In the genomic region with DNA sequence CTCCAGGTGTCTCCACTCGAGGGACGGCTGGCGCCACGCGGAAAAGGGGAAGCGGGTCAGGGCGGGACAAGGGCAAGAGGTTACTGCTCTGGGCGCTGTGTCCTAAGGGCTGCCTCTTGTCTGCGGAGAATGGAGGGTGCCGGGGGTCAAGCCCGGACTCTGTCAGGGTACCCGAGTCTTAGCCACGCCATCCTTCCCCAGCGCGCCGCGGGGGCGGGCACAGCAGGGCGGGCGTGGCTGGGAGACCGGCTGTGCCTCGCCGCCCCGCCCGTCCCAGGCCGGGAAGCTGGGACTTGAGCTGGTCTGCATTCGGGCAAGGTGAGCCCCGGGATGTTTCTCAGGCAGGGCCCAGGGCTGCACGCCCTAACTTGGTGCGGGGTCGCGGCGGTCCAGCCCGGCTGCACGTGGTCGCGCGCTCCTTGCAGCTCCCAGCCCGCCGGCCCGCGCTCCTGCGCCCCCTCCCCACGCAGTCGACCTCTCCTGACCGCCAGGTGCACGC, we compare ENCODE assay signal across 8 cellular contexts. TPM values are rescaled to one million over a fixed set of nuclear protein-coding genes. Genes with fewer than 3 reads are reported as not detected.
DNase-seq lines count a peak whose midpoint lies in the region; TF ChIP-seq lines count a peak whose summit lies in the region.

No MANE protein-coding gene starts in this region.

- POLR2A ChIA-PET in BJ (lab: Charles Lee), result interaction anchor here (0.6 kb wide), 2 partner anchors 9 to 13 kb away, joined by 5 to 21 read pairs; no protein-coding TSS in a partner anchor

- H3K9ac ChIP-seq in smooth muscle cell (ENCODE audit: low read depth), result no peak overlapping the region

- H3K27ac ChIP-seq in iPS DF 6.9 (ENCODE audit: low read length) (no peak overlapping the region), smooth muscle cell (ENCODE audit: low read depth) (no peak overlapping the region)

- TF ChIP-seq CTCF in BJ (IDR thresholded peaks at IDR 0.05; ENCODE audit: insufficient read depth, low read depth, low read length), result no peak
- TF ChIP-seq CTCF in smooth muscle cell (IDR thresholded peaks at IDR 0.05; ENCODE audit: borderline replicate concordance, insufficient read depth, poor library complexity, severe bottlenecking), result no peak

- H4K20me1 ChIP-seq in smooth muscle cell (ENCODE audit: low read depth), result peaks cover 65% of the 10 kb centered on the region

- peaks cover 20% of the 10 kb centered on the region for H3F3A ChIP-seq in smooth muscle cell (ENCODE audit: low read depth)

- peaks cover 5% of the 10 kb centered on the region for H3K27me3 Mint-ChIP-seq in T-helper 2 cell treated with Interferon-gamma antibody and Interleukin-4, amounts not matched to agents 5 μg/mL and 100 μg/mL, for 36 hours (ENCODE audit: low read depth)

- H3K27ac Mint-ChIP-seq in T-helper 2 cell treated with Interferon-gamma antibody and Interleukin-4, amounts not matched to agents 5 μg/mL and 100 μg/mL, for 36 hours, result no peak overlapping the region

- no peak overlapping the region for H2AFZ ChIP-seq in smooth muscle cell (ENCODE audit: low read depth)

- DNase-seq in BJ (ENCODE audit: low read depth) (no peak), H7 (peak; percentile 88), iPS DF 6.9 (ENCODE audit: low read depth, low spot score) (no peak), smooth muscle cell (lab: John Stamatoyannopoulos, UW; ENCODE audit: unreplicated experiment) (no peak), cerebellar nuclear complex (lab: John Stamatoyannopoulos, UW) (no peak), NCI-H2107 (lab: John Stamatoyannopoulos, UW) (no peak)
- peak; percentile 17 for DNase-seq in activated T-helper 9 cell treated with anti-CD3 and anti-CD28 coated beads, Interleukin-2, amount 50 U/mL, for 16 hours (ENCODE audit: low read depth)
- DNase-seq in T-helper 2 cell treated with Interferon-gamma antibody and Interleukin-4, amounts not matched to agents 5 μg/mL and 100 μg/mL, for 36 hours (ENCODE audit: low spot score), result no peak

- H3K9me3 ChIP-seq in iPS DF 6.9 (ENCODE audit: control insufficient read depth, insufficient read depth, low read length) (no peaks in the 10 kb centered on the region), smooth muscle cell (replicated peaks; ENCODE audit: low read depth) (no peaks in the 10 kb centered on the region)

- peaks cover 21% of the 10 kb centered on the region for H3K4me1 Mint-ChIP-seq in T-helper 2 cell treated with Interferon-gamma antibody and Interleukin-4, amounts not matched to agents 5 μg/mL and 100 μg/mL, for 36 hours (ENCODE audit: low read depth)

- peak overlapping the region; percentile 99 for H3K4me2 ChIP-seq in smooth muscle cell

- H3K4me3 ChIP-seq in BJ (ENCODE audit: low read depth, low read length) (peak overlapping the region; percentile 42), H7 (ENCODE audit: insufficient read depth, low read depth, low read length) (peak overlapping the region; percentile 52), iPS DF 6.9 (ENCODE audit: low read length) (peak overlapping the region; percentile 33; the same call in 1 of the 2 replicates), smooth muscle cell (peak overlapping the region; percentile 54)

- CTCF ChIA-PET in BJ (lab: Yijun Ruan, JAX), result interaction anchor here (0.6 to 3.0 kb wide), 9 partner anchors 8 to 274 kb away, joined by 3 to 30 read pairs (median 3); no protein-coding TSS in a partner anchor

- H3K4me3 Mint-ChIP-seq in T-helper 2 cell treated with Interferon-gamma antibody and Interleukin-4, amounts not matched to agents 5 μg/mL and 100 μg/mL, for 36 hours, result no peak overlapping the region

- peaks cover 2% of the 10 kb centered on the region for H3K36me3 Mint-ChIP-seq in T-helper 2 cell treated with Interferon-gamma antibody and Interleukin-4, amounts not matched to agents 5 μg/mL and 100 μg/mL, for 36 hours (ENCODE audit: low read depth)

- peaks cover 30% of the 10 kb centered on the region for H3K79me2 ChIP-seq in smooth muscle cell (ENCODE audit: low read depth)

- no CpG with 5 or more reads among the region's 47 CpGs for WGBS in iPS DF 6.9 (ENCODE audit: insufficient coverage, insufficient read length)
- 6% methylated on average over 25 of the region's 47 CpGs for WGBS in smooth muscle cell (ENCODE audit: low lambda C conversion rate)

- no peaks in the 10 kb centered on the region for H3K27me3 ChIP-seq in BJ (ENCODE audit: control insufficient read depth, insufficient read depth, low read length)
- peaks cover 18% of the 10 kb centered on the region for H3K27me3 ChIP-seq in H7 (ENCODE audit: control insufficient read depth, insufficient read depth, low read length)
- no peaks in the 10 kb centered on the region; the same call in 1 of the 2 replicates for H3K27me3 ChIP-seq in iPS DF 6.9 (ENCODE audit: control insufficient read depth, insufficient read depth, low read length)
- H3K27me3 ChIP-seq in smooth muscle cell (ENCODE audit: low read depth), result no peaks in the 10 kb centered on the region

- H3K4me1 ChIP-seq in iPS DF 6.9 (ENCODE audit: control insufficient read depth, insufficient read depth, low read length) (peaks cover 18% of the 10 kb centered on the region), smooth muscle cell (ENCODE audit: low read depth) (peaks cover 41% of the 10 kb centered on the region)

- H3K9me3 Mint-ChIP-seq in T-helper 2 cell treated with Interferon-gamma antibody and Interleukin-4, amounts not matched to agents 5 μg/mL and 100 μg/mL, for 36 hours, result no peaks in the 10 kb centered on the region

- peaks cover 3% of the 10 kb centered on the region for H3K36me3 ChIP-seq in BJ (ENCODE audit: control insufficient read depth, insufficient read depth, low read length)
- peaks cover 1% of the 10 kb centered on the region; the same call in 1 of the 2 replicates for H3K36me3 ChIP-seq in H7 (replicated peaks; ENCODE audit: control insufficient read depth, insufficient read depth, low read length)
- no peaks in the 10 kb centered on the region; the same call in 1 of the 2 replicates for H3K36me3 ChIP-seq in iPS DF 6.9 (ENCODE audit: control insufficient read depth, insufficient read depth, low read length)
- H3K36me3 ChIP-seq in smooth muscle cell (ENCODE audit: low read depth), result no peaks in the 10 kb centered on the region

RNA-seq across cellular contexts. Expression of a gene that starts 6.2 kb away (rescaled TPM):
- polyA plus RNA-seq in BJ (2011; rRNA removed) (2,988 and 3,774 TPM in 2 replicates), smooth muscle cell (5,089 and 5,332 TPM in 2 replicates)
- polyA minus RNA-seq in BJ (2011; rRNA and poly(A)+ RNA removed), result 4,016 and 6,647 TPM in 2 replicates
- 5,543 and 5,789 TPM in 2 replicates for total RNA-seq in H7 (2014; rRNA removed; shearing (Covaris generic))
- 6,157 and 6,793 TPM in 2 replicates for total RNA-seq in smooth muscle cell

RNA-seq across cellular contexts. Expression of a gene that starts 9.3 kb away (rescaled TPM):
- polyA plus RNA-seq in BJ (2011; rRNA removed) (1.1 and 1.3 TPM in 2 replicates), smooth muscle cell (0.56 and 0.72 TPM in 2 replicates)
- 1.3 and 1.9 TPM in 2 replicates for polyA minus RNA-seq in BJ (2011; rRNA and poly(A)+ RNA removed)
- 0.33 TPM in 1 of 2 replicates, not detected in the other for total RNA-seq in H7 (2014; rRNA removed; shearing (Covaris generic))
- 0.63 and 2.2 TPM in 2 replicates for total RNA-seq in smooth muscle cell

RNA-seq across cellular contexts. Expression of a gene that starts 33.3 kb away (rescaled TPM):
- 7.5 and 11.2 TPM in 2 replicates for polyA plus RNA-seq in BJ (2011; rRNA removed)
- polyA minus RNA-seq in BJ (2011; rRNA and poly(A)+ RNA removed), result 9.0 and 10.3 TPM in 2 replicates
- 40.4 and 46.6 TPM in 2 replicates for total RNA-seq in H7 (2014; rRNA removed; shearing (Covaris generic))
- total RNA-seq in smooth muscle cell, result 17.9 and 19.4 TPM in 2 replicates
- polyA plus RNA-seq in smooth muscle cell, result 25.4 and 28.5 TPM in 2 replicates

Comparison
In these comparisons a context has a peak if more than half of its experiments do, and no peak if none do; other contexts are left out.
1. DNase-seq: peak in H7 (single experiment) and activated T-helper 9 cell treated with anti-CD3 and anti-CD28 coated beads, Interleukin-2, amount 50 U/mL, for 16 hours (single experiment); none in BJ (single experiment), iPS DF 6.9 (single experiment), smooth muscle cell (single experiment), cerebellar nuclear complex (0 of 2), T-helper 2 cell treated with Interferon-gamma antibody and Interleukin-4, amounts not matched to agents 5 μg/mL and 100 μg/mL, for 36 hours (single experiment) and NCI-H2107 (single experiment).
2. Peak in every context shown above with its lines, with median percentiles within 50 percentile points of each other: H3K4me3 ChIP-seq.